Comparison of ENCODE assay signal across 21 cellular contexts in the genomic region with DNA sequence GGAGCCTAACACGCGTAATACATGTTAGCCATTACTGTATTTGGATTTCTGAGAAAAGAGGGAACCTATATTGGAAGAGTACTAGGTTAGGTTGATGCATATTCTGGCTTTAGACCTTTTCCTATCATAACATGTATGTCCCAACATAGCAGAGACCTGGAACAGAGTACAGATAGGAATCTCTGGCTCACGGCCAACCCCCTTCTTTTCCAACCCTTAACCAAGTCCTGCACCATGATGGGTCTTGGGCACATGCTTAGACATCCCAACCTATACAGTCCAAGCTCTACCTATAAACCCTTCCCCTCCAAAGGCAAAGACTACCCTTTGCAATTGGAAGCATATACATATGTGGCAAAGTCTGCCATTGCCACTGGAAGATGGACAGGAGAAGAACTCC.
DNase-seq lines count a peak whose midpoint lies in the region; ATAC-seq, FAIRE-seq and TF ChIP-seq lines count a peak whose summit lies in the region.
"Had no signal": no experiment of that assay in that cellular context is flagged by ENCODE, and none has a peak within 500 bp of the region (broad histone marks: within the 10 kb centered on the region; RNA-seq: fewer than 3 reads in every experiment).

No MANE protein-coding gene starts in this region.

- CTCF ChIA-PET in PC-3 (lab: Charles Lee) = no interaction called here
- CTCF ChIA-PET in K562 (lab: Yijun Ruan, JAX; ENCODE audit: low intra/inter-chr PET ratio) = no interaction called here

- H3K27me3 ChIP-seq in right atrium auricular region (no peaks in the 10 kb centered on the region), PC-3 (ENCODE audit: low read length) (no peaks in the 10 kb centered on the region), K562 (ENCODE audit: control insufficient read depth in 2 of 2, insufficient read depth in 2 of 2, low read length in 2 of 2) (peaks cover 7 to 32% of the 10 kb centered on the region in 2 experiments; a peak in 4 of 5 replicates), gastrocnemius medialis (no peaks in the 10 kb centered on the region)

- ATAC-seq in Right ventricle myocardium inferior (peak; percentile 38), PC-3 (peak; percentile 10), K562 (no peak), HG03521 (IDR thresholded peaks at IDR 0.05; ENCODE audit: unreplicated experiment) (no peak), gastrocnemius medialis (no peak)

- BruUV-seq in PC-3 (replicated peaks; lab: Mats Ljungman, UMichigan) = no TSS peak
- no TSS peak for BruUV-seq in K562 (replicated peaks; lab: Mats Ljungman, UMichigan)

- H3K36me3 Mint-ChIP-seq in mesothelial cell of epicardium = no peaks in the 10 kb centered on the region
- H3K36me3 Mint-ChIP-seq: CD4-positive, CD25-positive, alpha-beta regulatory T cell had no signal

- H3K79me2 ChIP-seq in PC-3 (ENCODE audit: low read length) = no peaks in the 10 kb centered on the region
- H3K79me2 ChIP-seq in K562 (ENCODE audit: control insufficient read depth, insufficient read depth, low read length) = no peaks in the 10 kb centered on the region

- intact Hi-C loops in Right ventricle myocardium inferior (cut with DNase I) = loop anchor here (10.0 kb wide), 1 partner anchor 148 kb away; no protein-coding TSS in a partner anchor
- intact Hi-C loops in PC-3 (cut with micrococcal nuclease) = loop anchor here (10.0 kb wide), 1 partner anchor 88 kb away; no protein-coding TSS in a partner anchor
- intact Hi-C loops in K562 (cut with micrococcal nuclease) = no loop called here
- intact Hi-C loops in gastrocnemius medialis (cut with DNase I; ENCODE audit: low total_unique reads) = no loop called here

- H3K9ac ChIP-seq in PC-3 (ENCODE audit: low read length) = no peak overlapping the region; the same call in 1 of the 2 replicates
- no peak overlapping the region for H3K9ac ChIP-seq in K562 (ENCODE audit: insufficient read depth in 1 of 2, low read depth in 2 of 2, low read length in 2 of 2)
- H3K9ac ChIP-seq: KMS-11 had no signal

- no peak overlapping the region for H3K4me3 ChIP-seq in right atrium auricular region
- H3K4me3 ChIP-seq in PC-3 (ENCODE audit: low read length) = 0 out of 2 replicates have a peak overlapping the region, but pooled peaks have one; percentile 19
- no peak overlapping the region for H3K4me3 ChIP-seq in K562
- H3K4me3 ChIP-seq in gastrocnemius medialis = no peak overlapping the region

- peaks cover 58% of the 10 kb centered on the region for H3K4me1 Mint-ChIP-seq in mesothelial cell of epicardium
- H3K4me1 Mint-ChIP-seq: CD4-positive, CD25-positive, alpha-beta regulatory T cell had no signal

- TF ChIP-seq EP300 in K562 (IDR thresholded peaks at IDR 0.05; ENCODE audit: low read length) = no peak

- TF ChIP-seq POLR2A in K562 (conservative IDR thresholded peaks at IDR 0.05) (no peak), gastrocnemius medialis (IDR thresholded peaks at IDR 0.05) (no peak)

- no peak overlapping the region for H3K4me3 Mint-ChIP-seq in mesothelial cell of epicardium
- H3K4me3 Mint-ChIP-seq: CD4-positive, CD25-positive, alpha-beta regulatory T cell had no signal

- no peaks in the 10 kb centered on the region for H4K20me1 ChIP-seq in PC-3 (ENCODE audit: low read length)
- H4K20me1 ChIP-seq in K562 (replicated peaks; ENCODE audit: control insufficient read depth, insufficient read depth, low read length) = no peaks in the 10 kb centered on the region

- H3K9me2 ChIP-seq in PC-3 (replicated peaks; ENCODE audit: low read length) = no peaks in the 10 kb centered on the region

- 0% methylated on average over 3 of the region's 3 CpGs for WGBS in K562 (ENCODE audit: insufficient coverage, low coverage, missing lambda C conversion rate)

- H3K27me3 Mint-ChIP-seq in mesothelial cell of epicardium (ENCODE audit: low read depth) = no peaks in the 10 kb centered on the region
- H3K27me3 Mint-ChIP-seq: CD4-positive, CD25-positive, alpha-beta regulatory T cell had no signal

- no peaks in the 10 kb centered on the region for H3K9me3 ChIP-seq in right atrium auricular region
- no peaks in the 10 kb centered on the region for H3K9me3 ChIP-seq in PC-3 (ENCODE audit: low read length)
- no peaks in the 10 kb centered on the region for H3K9me3 ChIP-seq in K562 (replicated peaks; ENCODE audit: control insufficient read depth, insufficient read depth, low read depth, low read length)
- H3K9me3 ChIP-seq in gastrocnemius medialis = no peaks in the 10 kb centered on the region

- DNase-seq in Right ventricle myocardium inferior (ENCODE audit: missing footprints) (no peak), right atrium auricular region (ENCODE audit: low spot score) (no peak), PC-3 (peak; percentile 23), K562 (ENCODE audit: extremely low read depth in 1 of 4, low spot score in 3 of 4) (no peak), mesothelial cell of epicardium (ENCODE audit: low spot score in 2 of 2, unreplicated experiment in 2 of 2) (no peak), AG08395 (ENCODE audit: low spot score) (no peak), gastrocnemius medialis (no peak)
- DNase-seq: CD4-positive, CD25-positive, alpha-beta regulatory T cell; DMS79; H7; MV-4-11; NCI-H1694; NCI-H2081; NCI-H2171; NCI-H345; NCI-H524; NCI-H774; SW 1271 had no signal

- H3K4me1 ChIP-seq in right atrium auricular region (peaks cover 0 to 6% of the 10 kb centered on the region in 2 donors), PC-3 (ENCODE audit: insufficient read depth, low read length) (peaks cover 28% of the 10 kb centered on the region), K562 (replicated peaks in 1 of 2; ENCODE audit: control insufficient read depth in 2 of 2, insufficient read depth in 2 of 2, low read length in 2 of 2) (no peaks in the 10 kb centered on the region), gastrocnemius medialis (no peaks in the 10 kb centered on the region)

- no peak for FAIRE-seq in K562 (lab: Jason Lieb, UNC)

- H3K27ac ChIP-seq in right atrium auricular region = no peak overlapping the region
- peak overlapping the region; percentile 78 for H3K27ac ChIP-seq in PC-3 (ENCODE audit: low read length)
- H3K27ac ChIP-seq in K562 (ENCODE audit: extremely low read depth, low read depth, low read length) = no peak overlapping the region
- no peak overlapping the region for H3K27ac ChIP-seq in gastrocnemius medialis
- H3K27ac ChIP-seq: HL-60, KMS-11 had no signal

- H3K27ac Mint-ChIP-seq in mesothelial cell of epicardium = peak overlapping the region; percentile 77
- H3K27ac Mint-ChIP-seq: CD4-positive, CD25-positive, alpha-beta regulatory T cell had no signal

- POLR2A ChIA-PET in PC-3 (lab: Charles Lee; ENCODE audit: unreplicated experiment) (no interaction called here), K562 (lab: Yijun Ruan, JAX) (no interaction called here)

- H3K4me2 ChIP-seq in PC-3 (ENCODE audit: low read length) (peak overlapping the region; percentile 63), K562 (ENCODE audit: insufficient read depth, low read length) (no peak overlapping the region)
- H3K4me2 ChIP-seq: KMS-11 had no signal

- no peak overlapping the region for H2AFZ ChIP-seq in PC-3 (ENCODE audit: low read length)
- no peak overlapping the region for H2AFZ ChIP-seq in K562 (ENCODE audit: low read depth, low read length)

- TF ChIP-seq RAD21 in K562 (CRISPR knock-in tag; conservative IDR thresholded peaks at IDR 0.05 in 1 of 2, IDR thresholded peaks at IDR 0.05 in 1 of 2) = no peak

- TF ChIP-seq CTCF in right atrium auricular region (IDR thresholded peaks at IDR 0.05) (no peak), PC-3 (conservative IDR thresholded peaks at IDR 0.05; ENCODE audit: low read depth, low read length) (no peak), K562 (IDR thresholded peaks at IDR 0.05 in 2 of 3, conservative IDR thresholded peaks at IDR 0.05 in 1 of 3; ENCODE audit: insufficient read depth in 2 of 3, low read depth in 1 of 3, low read length in 3 of 3) (no peak), mesothelial cell of epicardium (IDR thresholded peaks at IDR 0.05; ENCODE audit: unreplicated experiment) (no peak), gastrocnemius medialis (IDR thresholded peaks at IDR 0.05 in 4 of 5, conservative IDR thresholded peaks at IDR 0.05 in 1 of 5) (no peak)

- H3K9me1 ChIP-seq in K562 (ENCODE audit: control insufficient read depth, insufficient read depth, low read length) = no peaks in the 10 kb centered on the region

- no peaks in the 10 kb centered on the region for H3K36me3 ChIP-seq in right atrium auricular region
- no peaks in the 10 kb centered on the region for H3K36me3 ChIP-seq in PC-3 (ENCODE audit: low read depth, low read length)
- no peaks in the 10 kb centered on the region for H3K36me3 ChIP-seq in K562 (ENCODE audit: control insufficient read depth, insufficient read depth, low read length)
- H3K36me3 ChIP-seq in gastrocnemius medialis = no peaks in the 10 kb centered on the region

- no peaks in the 10 kb centered on the region for H3K9me3 Mint-ChIP-seq in mesothelial cell of epicardium
- H3K9me3 Mint-ChIP-seq: CD4-positive, CD25-positive, alpha-beta regulatory T cell had no signal

- peaks cover 7% of the 10 kb centered on the region for H3F3A ChIP-seq in PC-3 (ENCODE audit: low read length, unreplicated experiment)

- in situ Hi-C loops in K562 (cut with MboI) = no loop called here
- in situ Hi-C loops in gastrocnemius medialis (cut with MboI; ENCODE audit: low sequenced_read_pairs in 4 of 4) = no loop called here

TF ChIP-seq in K562, 482 proteins besides CTCF, POLR2A, EP300 and RAD21:
- TF ChIP-seq NFIC (IDR thresholded peaks at IDR 0.05) = peak; percentile 82
- no peak for TF ChIP-seq EGR1 (conservative IDR thresholded peaks at IDR 0.05)
- TF ChIP-seq CSDE1 (IDR thresholded peaks at IDR 0.05) = no peak
- no peak for TF ChIP-seq ZNF436 (CRISPR knock-in tag; IDR thresholded peaks at IDR 0.05)

Comparison
In these comparisons a context has a peak if more than half of its experiments do, and no peak if none do; other contexts are left out.
1. ATAC-seq: peak in Right ventricle myocardium inferior (single experiment) and PC-3 (single experiment); none in K562 (single experiment), HG03521 (single experiment) and gastrocnemius medialis (0 of 2).
2. intact Hi-C loops: an anchor here in Right ventricle myocardium inferior (10.0 kb wide) and PC-3 (10.0 kb wide); none called in K562 and gastrocnemius medialis.